Comparison of ENCODE assay signal across 18 cellular contexts in the genomic region with DNA sequence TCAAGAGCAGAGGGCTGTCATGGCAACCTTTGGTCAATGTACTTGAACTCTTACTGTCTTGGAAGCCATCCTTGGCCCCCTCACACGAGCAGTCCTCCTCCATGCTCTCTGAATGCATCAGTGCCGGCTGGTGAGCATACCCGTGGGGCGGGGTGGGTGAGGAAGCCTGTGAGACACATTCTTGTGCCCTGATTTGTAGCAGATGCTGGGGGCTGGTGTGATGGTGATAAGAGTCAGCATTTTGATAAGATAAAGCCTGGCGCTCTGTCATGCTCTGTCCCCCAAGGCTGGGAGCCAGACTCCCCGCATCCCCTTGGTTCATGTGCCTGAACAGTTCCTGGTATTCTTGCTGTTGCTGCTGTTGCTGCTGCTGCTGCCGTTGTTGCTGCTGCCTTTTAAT. TPM values are rescaled to one million over a fixed set of nuclear protein-coding genes. Genes with fewer than 3 reads are reported as not detected.
DNase-seq lines count a peak whose midpoint lies in the region; ATAC-seq and TF ChIP-seq lines count a peak whose summit lies in the region.
"Had no signal": no experiment of that assay in that cellular context is flagged by ENCODE, and none has a peak within 500 bp of the region (broad histone marks: within the 10 kb centered on the region; RNA-seq: fewer than 3 reads in every experiment).

No MANE protein-coding gene starts in this region.

- no peak overlapping the region for H3K4me3 ChIP-seq in SK-N-SH (ENCODE audit: low read depth in 2 of 2, low read length in 1 of 2)
- H3K4me3 ChIP-seq in fibroblast of the aortic adventitia (ENCODE audit: low read depth, low read length) = no peak overlapping the region
- H3K4me3 ChIP-seq: MG63 had no signal

- peak in 1 of 2 experiments; percentile 98; a peak in 2 of 4 replicates for TF ChIP-seq EP300 in SK-N-SH (IDR thresholded peaks at IDR 0.05; ENCODE audit: borderline replicate concordance in 1 of 2, low read depth in 1 of 2, low read length in 1 of 2)

- H3K4me3 Mint-ChIP-seq in activated T-cell treated with anti-CD3 and anti-CD28 coated beads, Interleukin-2, amount 50 U/mL, for 24 hours = no peak overlapping the region
- no peak overlapping the region for H3K4me3 Mint-ChIP-seq in stimulated activated effector memory CD8-positive, alpha-beta T cell treated with anti-CD3 and anti-CD28 coated beads, Interleukin-12 subunit alpha, Interleukin-12 subunit beta, amount 100 ng/mL, for 72 hours

- peak; percentile 14; the same call in 1 of the 2 replicates for TF ChIP-seq RAD21 in SK-N-SH (IDR thresholded peaks at IDR 0.05; ENCODE audit: low read length)

- H3K4me2 ChIP-seq in SK-N-SH = no peak overlapping the region

- CTCF ChIA-PET in SK-N-SH (lab: Yijun Ruan, JAX) = interaction anchor here (0.6 to 4.9 kb wide), 7 partner anchors 12 to 248 kb away, joined by 3 to 21 read pairs (median 5); partner anchors contain the start of gene APOA5

- no peaks in the 10 kb centered on the region for H3K79me2 ChIP-seq in SK-N-SH (ENCODE audit: insufficient read depth)

- no peaks in the 10 kb centered on the region for H3K27me3 ChIP-seq in SK-N-SH (ENCODE audit: insufficient read depth)
- H3K27me3 ChIP-seq: MG63 had no signal

- no peaks in the 10 kb centered on the region for H3K9me3 ChIP-seq in SK-N-SH
- H3K9me3 ChIP-seq: MG63 had no signal

- H3K36me3 ChIP-seq in SK-N-SH (replicated peaks in 1 of 2; ENCODE audit: control insufficient read depth in 1 of 2, insufficient read depth in 2 of 2, low read length in 1 of 2) = peaks cover 12 to 37% of the 10 kb centered on the region in 2 experiments

- 57% methylated on average over 5 of the region's 7 CpGs for WGBS in SK-N-SH (ENCODE audit: low lambda C conversion rate)

- H3K9me3 Mint-ChIP-seq in activated T-cell treated with anti-CD3 and anti-CD28 coated beads, Interleukin-2, amount 50 U/mL, for 24 hours = no peaks in the 10 kb centered on the region
- H3K9me3 Mint-ChIP-seq in stimulated activated effector memory CD8-positive, alpha-beta T cell treated with anti-CD3 and anti-CD28 coated beads, Interleukin-12 subunit alpha, Interleukin-12 subunit beta, amount 100 ng/mL, for 72 hours = no peaks in the 10 kb centered on the region

- peaks cover 46% of the 10 kb centered on the region for H3K4me1 Mint-ChIP-seq in activated T-cell treated with anti-CD3 and anti-CD28 coated beads, Interleukin-2, amount 50 U/mL, for 24 hours (ENCODE audit: low read depth)
- peaks cover 53% of the 10 kb centered on the region for H3K4me1 Mint-ChIP-seq in stimulated activated effector memory CD8-positive, alpha-beta T cell treated with anti-CD3 and anti-CD28 coated beads, Interleukin-12 subunit alpha, Interleukin-12 subunit beta, amount 100 ng/mL, for 72 hours

- no peaks in the 10 kb centered on the region for H4K20me1 ChIP-seq in SK-N-SH (ENCODE audit: insufficient read depth)

- peak overlapping the region in 1 of 2 experiments; percentile 50; a peak in 2 of 4 replicates for H3K27ac ChIP-seq in SK-N-SH (ENCODE audit: low read depth in 2 of 2, low read length in 1 of 2)

- H3K27ac Mint-ChIP-seq in activated T-cell treated with anti-CD3 and anti-CD28 coated beads, Interleukin-2, amount 50 U/mL, for 24 hours = peak overlapping the region; percentile 59
- peak overlapping the region; percentile 74 for H3K27ac Mint-ChIP-seq in stimulated activated effector memory CD8-positive, alpha-beta T cell treated with anti-CD3 and anti-CD28 coated beads, Interleukin-12 subunit alpha, Interleukin-12 subunit beta, amount 100 ng/mL, for 72 hours

- H2AFZ ChIP-seq in SK-N-SH (ENCODE audit: low read depth) = no peak overlapping the region

- peaks cover 77% of the 10 kb centered on the region for H3K36me3 Mint-ChIP-seq in activated T-cell treated with anti-CD3 and anti-CD28 coated beads, Interleukin-2, amount 50 U/mL, for 24 hours (ENCODE audit: low read depth)
- H3K36me3 Mint-ChIP-seq in stimulated activated effector memory CD8-positive, alpha-beta T cell treated with anti-CD3 and anti-CD28 coated beads, Interleukin-12 subunit alpha, Interleukin-12 subunit beta, amount 100 ng/mL, for 72 hours = peaks cover 90% of the 10 kb centered on the region

- no peak overlapping the region for H3K9ac ChIP-seq in SK-N-SH

- peaks cover 35% of the 10 kb centered on the region for H3F3A ChIP-seq in SK-N-SH (replicated peaks; ENCODE audit: insufficient read depth)

- H3K9me2 ChIP-seq in SK-N-SH = no peaks in the 10 kb centered on the region

- TF ChIP-seq CTCF in SK-N-SH (IDR thresholded peaks at IDR 0.05) = no peak
- no peak for TF ChIP-seq CTCF in fibroblast of the aortic adventitia (IDR thresholded peaks at IDR 0.05; ENCODE audit: insufficient read depth, low read length)

- H3K4me1 ChIP-seq in SK-N-SH (ENCODE audit: control insufficient read depth in 1 of 2, insufficient read depth in 2 of 2, low read depth in 1 of 2, low read length in 1 of 2) = peaks cover 36 to 43% of the 10 kb centered on the region in 2 experiments

- no peak for DNase-seq in activated T-cell treated with anti-CD3 and anti-CD28 coated beads, Interleukin-2, amount 50 U/mL, for 24 hours
- DNase-seq in activated T-cell treated with anti-CD3 and anti-CD28 coated beads for 4 hours (no peak), SK-N-SH (peak; percentile 82), fibroblast of the aortic adventitia (ENCODE audit: low read depth) (peak; percentile 49), T-helper 9 cell (no peak), NCI-H1417 treated with DMSO at 0.1 percent for 48 hours (lab: John Stamatoyannopoulos, UW) (no peak), DMS79 (lab: John Stamatoyannopoulos, UW) (no peak)
- DNase-seq in stimulated activated effector memory CD8-positive, alpha-beta T cell treated with anti-CD3 and anti-CD28 coated beads, Interleukin-12 subunit alpha, Interleukin-12 subunit beta, amount 100 ng/mL, for 72 hours (ENCODE audit: low spot score in 2 of 2) = no peak
- DNase-seq: 8988T, DMS 273 treated with DMSO at 0.1 percent for 48 hours, EL, MG63, NCI-H1092, NCI-H1694, NCI-H2107, NCI-H2227 treated with DMSO at 0.1 percent for 48 hours, NCI-H524 treated with DMSO at 0.1 percent for 48 hours had no signal

- no peaks in the 10 kb centered on the region for H3K27me3 Mint-ChIP-seq in activated T-cell treated with anti-CD3 and anti-CD28 coated beads, Interleukin-2, amount 50 U/mL, for 24 hours

- POLR2A ChIA-PET in SK-N-SH (lab: Yijun Ruan, JAX) = interaction anchor here (0.8 kb wide), 1 partner anchor 22 kb away, joined by 3 read pairs; no protein-coding TSS in a partner anchor

- ATAC-seq in stimulated activated effector memory CD8-positive, alpha-beta T cell treated with anti-CD3 and anti-CD28 coated beads, Interleukin-12 subunit alpha, Interleukin-12 subunit beta, amount 100 ng/mL, for 72 hours = no peak

TF ChIP-seq in SK-N-SH, 30 proteins besides CTCF, POLR2A, EP300 and RAD21 (continues in another document):
- TF ChIP-seq TCF12 (IDR thresholded peaks at IDR 0.05) (peak; percentile 53), RCOR1 (IDR thresholded peaks at IDR 0.05; ENCODE audit: low read length) (peak; percentile 99), GATA2 (CRISPR knock-in tag; IDR thresholded peaks at IDR 0.05) (peak; percentile 98), FOXJ3 (CRISPR knock-in tag; IDR thresholded peaks at IDR 0.05) (peak; percentile 92), POLR2AphosphoS5 (IDR thresholded peaks at IDR 0.05; ENCODE audit: low read depth, low read length) (0 out of 2 replicates have a peak, but pooled peaks have one; percentile 13), REST (IDR thresholded peaks at IDR 0.05; ENCODE audit: low read depth, low read length) (no peak)

RNA-seq across cellular contexts. Expression of gene APOA1, which starts 20.5 kb away (rescaled TPM):
- 0.20 TPM in 1 of 2 replicates, not detected in the other for polyA plus RNA-seq in SK-N-SH (2012; rRNA removed)
- 0.05 TPM in 1 of 2 replicates, not detected in the other for polyA plus RNA-seq in SK-N-SH (2012; cell fraction: cytosol; rRNA removed)
- polyA plus RNA-seq in SK-N-SH (2012; cell fraction: nucleus; rRNA removed) = 0.06 and 0.36 TPM in 2 replicates
- 0.72 and 70.3 TPM in 2 replicates for total RNA-seq in fibroblast of the aortic adventitia (ENCODE audit: low replicate concordance)
- polyA plus RNA-seq: BJ had no signal

RNA-seq across cellular contexts. Expression of gene APOC3, which starts 28.2 kb away (rescaled TPM):
- not detected in 2 replicates for polyA plus RNA-seq in SK-N-SH (2012; rRNA removed)
- 8.5 TPM in 1 of 2 replicates, not detected in the other for polyA plus RNA-seq in SK-N-SH (2012; cell fraction: cytosol; rRNA removed)
- 0.51 TPM in 1 of 2 replicates, not detected in the other for polyA plus RNA-seq in SK-N-SH (2012; cell fraction: nucleus; rRNA removed)
- total RNA-seq in fibroblast of the aortic adventitia (ENCODE audit: low replicate concordance) = not detected in 2 replicates
- polyA plus RNA-seq: BJ had no signal

RNA-seq across cellular contexts. Expression of gene APOA4, which starts 34.8 kb away (rescaled TPM):
- polyA plus RNA-seq in SK-N-SH (2012; rRNA removed) = not detected in 2 replicates
- polyA plus RNA-seq in SK-N-SH (2012; cell fraction: cytosol; rRNA removed) = not detected in 2 replicates
- polyA plus RNA-seq in SK-N-SH (2012; cell fraction: nucleus; rRNA removed) = not detected in 2 replicates
- not detected in 2 replicates for total RNA-seq in fibroblast of the aortic adventitia (ENCODE audit: low replicate concordance)
- polyA plus RNA-seq: BJ had no signal

Comparison
In these comparisons a context has a peak if more than half of its experiments do, and no peak if none do; other contexts are left out.
1. DNase-seq: peak in SK-N-SH (single experiment) and fibroblast of the aortic adventitia (single experiment); none in activated T-cell treated with anti-CD3 and anti-CD28 coated beads, Interleukin-2, amount 50 U/mL, for 24 hours (single experiment), activated T-cell treated with anti-CD3 and anti-CD28 coated beads for 4 hours (single experiment), stimulated activated effector memory CD8-positive, alpha-beta T cell treated with anti-CD3 and anti-CD28 coated beads, Interleukin-12 subunit alpha, Interleukin-12 subunit beta, amount 100 ng/mL, for 72 hours (0 of 2), T-helper 9 cell (single experiment), NCI-H1417 treated with DMSO at 0.1 percent for 48 hours (single experiment) and DMS79 (single experiment).